In genomic region chr7:147708871-147709270, GRCh38 we compare ENCODE assay signal across 21 cellular contexts.
"Had no signal": no experiment of that assay in that cellular context is flagged by ENCODE, and none has a peak within 500 bp of the region (broad histone marks: within the 10 kb centered on the region; RNA-seq: fewer than 3 reads in every experiment).

No MANE protein-coding gene starts in this region.

- H3K27me3 ChIP-seq: colonic mucosa, esophagus squamous epithelium, gastrocnemius medialis, heart right ventricle, left lung had no signal

- H3K36me3 ChIP-seq: colonic mucosa, esophagus squamous epithelium, gastrocnemius medialis, heart right ventricle, left lung, lower lobe of right lung had no signal

- H3K4me1 ChIP-seq: colonic mucosa, esophagus squamous epithelium, gastrocnemius medialis, heart right ventricle, left lung, lower lobe of right lung had no signal

- H3K9me3 ChIP-seq: colonic mucosa, gastrocnemius medialis, lower lobe of right lung had no signal

- H3K27ac ChIP-seq: colonic mucosa, epithelial cell of prostate, esophagus squamous epithelium, gastrocnemius medialis, heart right ventricle, left lung, lower lobe of right lung had no signal

- DNase-seq: colonic mucosa; cortex of kidney; effector CD8-positive, alpha-beta T cell; effector memory CD8-positive, alpha-beta T cell; endodermal cell; erythroblast; esophagus squamous epithelium; foreskin fibroblast; foreskin melanocyte; gastrocnemius medialis; glutamatergic neuron; head of caudate nucleus; heart right ventricle; hippocampal formation; left cardiac atrium; left lung; left ventricle myocardium superior; lower lobe of right lung; mesenchymal stem cell; mucosa of descending colon had no signal

- H3K4me3 ChIP-seq: colonic mucosa, esophagus squamous epithelium, gastrocnemius medialis, heart right ventricle, left lung, lower lobe of right lung, mucosa of descending colon had no signal
